1 cellular context compared by ENCODE assay signal in genomic region chr1:17569200-17570139, GRCh38.
TF ChIP-seq lines count a peak whose summit lies in the region.

No MANE protein-coding gene starts in this region.

TF ChIP-seq in GM23338, 12 proteins besides CTCF, POLR2A, EP300 and RAD21 (continued from another document):
- no peak for TF ChIP-seq NANOG (IDR thresholded peaks at IDR 0.05; ENCODE audit: borderline replicate concordance)
- TF ChIP-seq JUNB (IDR thresholded peaks at IDR 0.05; ENCODE audit: unreplicated experiment), result no peak
- no peak for TF ChIP-seq POLR2AphosphoS5 (IDR thresholded peaks at IDR 0.05; ENCODE audit: low read depth)
- no peak for TF ChIP-seq EZH2phosphoT487 (IDR thresholded peaks at IDR 0.05; ENCODE audit: unreplicated experiment)
- TF ChIP-seq CREB1 (CRISPR knock-in tag; IDR thresholded peaks at IDR 0.05; ENCODE audit: low read depth), result no peak
- no peak for TF ChIP-seq STAT1 (IDR thresholded peaks at IDR 0.05; ENCODE audit: unreplicated experiment)
TF ChIP-seq in GM23338: peak in this region for 0.
